Comparison of ENCODE assay signal across 10 cellular contexts in the genomic region with DNA sequence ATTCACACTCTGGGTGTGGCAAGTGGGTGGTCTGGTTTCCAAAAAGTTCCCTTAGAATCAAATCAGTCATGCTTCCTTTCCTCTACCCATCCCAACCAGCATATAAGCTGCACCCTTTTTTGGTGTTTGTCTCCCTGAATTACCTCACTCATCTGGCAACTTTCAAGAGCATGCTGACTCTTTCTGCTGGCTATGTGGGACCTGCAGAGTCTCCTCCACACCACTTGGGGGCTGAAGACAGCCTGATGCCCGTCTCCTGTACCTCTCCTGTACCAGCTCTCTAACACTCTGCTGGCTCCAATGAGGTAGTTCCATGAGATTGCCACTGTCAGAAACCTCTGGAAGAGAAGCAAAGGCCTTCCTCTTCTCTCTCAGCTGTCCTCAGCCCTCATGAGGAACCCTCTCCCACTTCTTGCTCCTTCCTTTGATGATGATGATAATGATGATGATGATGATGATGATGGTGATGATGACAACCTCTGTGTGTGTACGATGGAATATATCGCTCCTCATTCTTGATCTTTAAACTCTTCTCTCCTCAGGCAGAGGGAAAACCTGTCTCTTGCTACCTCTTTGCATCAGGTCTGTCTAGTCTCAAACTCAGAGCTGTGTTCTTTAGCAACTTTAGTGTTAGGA.
A peak's percentile ranks its signal among the peaks of the same experiment; 100 is the strongest.
DNase-seq lines count a peak whose midpoint lies in the region; ATAC-seq and TF ChIP-seq lines count a peak whose summit lies in the region.
"Had no signal": no experiment of that assay in that cellular context is flagged by ENCODE, and none has a peak within 500 bp of the region (broad histone marks: within the 10 kb centered on the region; RNA-seq: fewer than 3 reads in every experiment).

No MANE protein-coding gene starts in this region.

- no peaks in the 10 kb centered on the region for H3K79me1 ChIP-seq in mesendoderm (ENCODE audit: low read length)

- no peak overlapping the region for H3K27ac Mint-ChIP-seq in WTC11

- no peak overlapping the region for H2AK5ac ChIP-seq in mesendoderm (ENCODE audit: low read length)

- H3K36me3 ChIP-seq in mesendoderm (ENCODE audit: control insufficient read depth, insufficient read depth, low read length) = no peaks in the 10 kb centered on the region

- TF ChIP-seq CTCF in GM12874 (IDR thresholded peaks at IDR 0.05; ENCODE audit: insufficient read depth, low read depth, low read length) (peak; percentile 53; the same call in 1 of the 2 replicates), WTC11 (IDR thresholded peaks at IDR 0.05) (no peak)

- CTCF ChIA-PET in WTC11 (lab: Charles Lee) = interaction anchor here (0.8 to 1.0 kb wide), 2 partner anchors 35 to 55 kb away, joined by 3 to 4 read pairs; no protein-coding TSS in a partner anchor

- no peaks in the 10 kb centered on the region for H3K27me3 ChIP-seq in mesendoderm (ENCODE audit: insufficient read depth, low read length, poor library complexity)

- no peak overlapping the region for H3K4me3 Mint-ChIP-seq in WTC11

- H3K56ac ChIP-seq in mesendoderm (ENCODE audit: low read length) = no peak overlapping the region

- peaks cover 8% of the 10 kb centered on the region for H3K9me3 Mint-ChIP-seq in WTC11

- H3K27me3 Mint-ChIP-seq in WTC11 (ENCODE audit: low read depth) = no peaks in the 10 kb centered on the region

- H3K79me2 ChIP-seq in mesendoderm (ENCODE audit: control insufficient read depth, insufficient read depth, low read length) = no peaks in the 10 kb centered on the region

- no peak overlapping the region for H3K4me2 ChIP-seq in mesendoderm (ENCODE audit: low read length)

- no peak overlapping the region for H3K18ac ChIP-seq in mesendoderm (ENCODE audit: low read length)

- H3K9ac ChIP-seq in mesendoderm (ENCODE audit: low read length) = no peak overlapping the region

- peaks cover 3% of the 10 kb centered on the region for H3K36me3 Mint-ChIP-seq in WTC11

- ATAC-seq in WTC11 (peak; percentile 71), GM18909 (IDR thresholded peaks at IDR 0.05; ENCODE audit: poor library complexity, unreplicated experiment) (no peak), sciatic nerve (no peak)

- H4K8ac ChIP-seq in mesendoderm (ENCODE audit: low read depth, low read length) = no peak overlapping the region

- POLR2A ChIA-PET in WTC11 (lab: Charles Lee) = no interaction called here

- H3K27ac ChIP-seq in mesendoderm (ENCODE audit: low read depth, low read length) = no peak overlapping the region

- WGBS in mesendoderm (ENCODE audit: extremely low coverage, insufficient coverage, low lambda C conversion rate) = no CpG with 5 or more reads among the region's 3 CpGs

- H3K4me1 ChIP-seq in mesendoderm (ENCODE audit: control insufficient read depth, low read depth, low read length) = no peaks in the 10 kb centered on the region

- H3K4me3 ChIP-seq in mesendoderm (ENCODE audit: low read length) = no peak overlapping the region

- H3K4ac ChIP-seq in mesendoderm (ENCODE audit: low read depth, low read length) = no peak overlapping the region

- no peak overlapping the region for H2BK15ac ChIP-seq in mesendoderm (replicated peaks; ENCODE audit: low read depth)

- H2BK5ac ChIP-seq in mesendoderm (ENCODE audit: low read length) = no peak overlapping the region

- DNase-seq in HT1080 (ENCODE audit: low read depth) (peak; percentile 41), WTC11 (ENCODE audit: low spot score) (no peak), mesendoderm (peak; percentile 61), NCI-H1694 (lab: John Stamatoyannopoulos, UW) (no peak), sciatic nerve (ENCODE audit: low spot score) (no peak), GM19238 (ENCODE audit: insufficient read length, low spot score) (no peak)
- DNase-seq: foreskin melanocyte, NCI-H146 had no signal

- H2BK120ac ChIP-seq in mesendoderm (ENCODE audit: low read depth, low read length) = no peak overlapping the region

- H3K23ac ChIP-seq in mesendoderm (ENCODE audit: low read length) = no peak overlapping the region

- H3K4me1 Mint-ChIP-seq in WTC11 = peaks cover 18% of the 10 kb centered on the region

- intact Hi-C loops in sciatic nerve (cut with DNase I) = no loop called here

- H4K5ac ChIP-seq in mesendoderm (ENCODE audit: low read length) = no peak overlapping the region

TF ChIP-seq in WTC11, 78 proteins besides CTCF, POLR2A, EP300 and RAD21 (continues in another document):
- TF ChIP-seq PRRX2 (CRISPR knock-in tag; IDR thresholded peaks at IDR 0.05) (no peak), ZNF121 (CRISPR knock-in tag; IDR thresholded peaks at IDR 0.05) (no peak), TP53 (CRISPR knock-in tag; IDR thresholded peaks at IDR 0.05) (no peak), ZNF138 (CRISPR knock-in tag; conservative IDR thresholded peaks at IDR 0.05) (no peak)
- TF ChIP-seq, protein P1, sequence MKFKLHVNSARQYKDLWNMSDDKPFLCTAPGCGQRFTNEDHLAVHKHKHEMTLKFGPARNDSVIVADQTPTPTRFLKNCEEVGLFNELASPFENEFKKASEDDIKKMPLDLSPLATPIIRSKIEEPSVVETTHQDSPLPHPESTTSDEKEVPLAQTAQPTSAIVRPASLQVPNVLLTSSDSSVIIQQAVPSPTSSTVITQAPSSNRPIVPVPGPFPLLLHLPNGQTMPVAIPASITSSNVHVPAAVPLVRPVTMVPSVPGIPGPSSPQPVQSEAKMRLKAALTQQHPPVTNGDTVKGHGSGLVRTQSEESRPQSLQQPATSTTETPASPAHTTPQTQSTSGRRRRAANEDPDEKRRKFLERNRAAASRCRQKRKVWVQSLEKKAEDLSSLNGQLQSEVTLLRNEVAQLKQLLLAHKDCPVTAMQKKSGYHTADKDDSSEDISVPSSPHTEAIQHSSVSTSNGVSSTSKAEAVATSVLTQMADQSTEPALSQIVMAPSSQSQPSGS (CRISPR knock-in tag; IDR thresholded peaks at IDR 0.05; ENCODE audit: borderline replicate concordance, low read depth) = no peak
- TF ChIP-seq, protein P2, sequence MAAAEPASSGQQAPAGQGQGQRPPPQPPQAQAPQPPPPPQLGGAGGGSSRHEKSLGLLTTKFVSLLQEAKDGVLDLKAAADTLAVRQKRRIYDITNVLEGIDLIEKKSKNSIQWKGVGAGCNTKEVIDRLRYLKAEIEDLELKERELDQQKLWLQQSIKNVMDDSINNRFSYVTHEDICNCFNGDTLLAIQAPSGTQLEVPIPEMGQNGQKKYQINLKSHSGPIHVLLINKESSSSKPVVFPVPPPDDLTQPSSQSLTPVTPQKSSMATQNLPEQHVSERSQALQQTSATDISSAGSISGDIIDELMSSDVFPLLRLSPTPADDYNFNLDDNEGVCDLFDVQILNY (CRISPR knock-in tag; IDR thresholded peaks at IDR 0.05) = no peak
- TF ChIP-seq, protein P3, sequence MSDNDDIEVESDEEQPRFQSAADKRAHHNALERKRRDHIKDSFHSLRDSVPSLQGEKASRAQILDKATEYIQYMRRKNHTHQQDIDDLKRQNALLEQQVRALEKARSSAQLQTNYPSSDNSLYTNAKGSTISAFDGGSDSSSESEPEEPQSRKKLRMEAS (CRISPR knock-in tag; IDR thresholded peaks at IDR 0.05) = no peak
- TF ChIP-seq, protein P4, sequence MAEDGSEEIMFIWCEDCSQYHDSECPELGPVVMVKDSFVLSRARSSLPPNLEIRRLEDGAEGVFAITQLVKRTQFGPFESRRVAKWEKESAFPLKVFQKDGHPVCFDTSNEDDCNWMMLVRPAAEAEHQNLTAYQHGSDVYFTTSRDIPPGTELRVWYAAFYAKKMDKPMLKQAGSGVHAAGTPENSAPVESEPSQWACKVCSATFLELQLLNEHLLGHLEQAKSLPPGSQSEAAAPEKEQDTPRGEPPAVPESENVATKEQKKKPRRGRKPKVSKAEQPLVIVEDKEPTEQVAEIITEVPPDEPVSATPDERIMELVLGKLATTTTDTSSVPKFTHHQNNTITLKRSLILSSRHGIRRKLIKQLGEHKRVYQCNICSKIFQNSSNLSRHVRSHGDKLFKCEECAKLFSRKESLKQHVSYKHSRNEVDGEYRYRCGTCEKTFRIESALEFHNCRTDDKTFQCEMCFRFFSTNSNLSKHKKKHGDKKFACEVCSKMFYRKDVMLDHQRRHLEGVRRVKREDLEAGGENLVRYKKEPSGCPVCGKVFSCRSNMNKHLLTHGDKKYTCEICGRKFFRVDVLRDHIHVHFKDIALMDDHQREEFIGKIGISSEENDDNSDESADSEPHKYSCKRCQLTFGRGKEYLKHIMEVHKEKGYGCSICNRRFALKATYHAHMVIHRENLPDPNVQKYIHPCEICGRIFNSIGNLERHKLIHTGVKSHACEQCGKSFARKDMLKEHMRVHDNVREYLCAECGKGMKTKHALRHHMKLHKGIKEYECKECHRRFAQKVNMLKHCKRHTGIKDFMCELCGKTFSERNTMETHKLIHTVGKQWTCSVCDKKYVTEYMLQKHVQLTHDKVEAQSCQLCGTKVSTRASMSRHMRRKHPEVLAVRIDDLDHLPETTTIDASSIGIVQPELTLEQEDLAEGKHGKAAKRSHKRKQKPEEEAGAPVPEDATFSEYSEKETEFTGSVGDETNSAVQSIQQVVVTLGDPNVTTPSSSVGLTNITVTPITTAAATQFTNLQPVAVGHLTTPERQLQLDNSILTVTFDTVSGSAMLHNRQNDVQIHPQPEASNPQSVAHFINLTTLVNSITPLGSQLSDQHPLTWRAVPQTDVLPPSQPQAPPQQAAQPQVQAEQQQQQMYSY (CRISPR knock-in tag; IDR thresholded peaks at IDR 0.05) = no peak
- TF ChIP-seq, protein P5, sequence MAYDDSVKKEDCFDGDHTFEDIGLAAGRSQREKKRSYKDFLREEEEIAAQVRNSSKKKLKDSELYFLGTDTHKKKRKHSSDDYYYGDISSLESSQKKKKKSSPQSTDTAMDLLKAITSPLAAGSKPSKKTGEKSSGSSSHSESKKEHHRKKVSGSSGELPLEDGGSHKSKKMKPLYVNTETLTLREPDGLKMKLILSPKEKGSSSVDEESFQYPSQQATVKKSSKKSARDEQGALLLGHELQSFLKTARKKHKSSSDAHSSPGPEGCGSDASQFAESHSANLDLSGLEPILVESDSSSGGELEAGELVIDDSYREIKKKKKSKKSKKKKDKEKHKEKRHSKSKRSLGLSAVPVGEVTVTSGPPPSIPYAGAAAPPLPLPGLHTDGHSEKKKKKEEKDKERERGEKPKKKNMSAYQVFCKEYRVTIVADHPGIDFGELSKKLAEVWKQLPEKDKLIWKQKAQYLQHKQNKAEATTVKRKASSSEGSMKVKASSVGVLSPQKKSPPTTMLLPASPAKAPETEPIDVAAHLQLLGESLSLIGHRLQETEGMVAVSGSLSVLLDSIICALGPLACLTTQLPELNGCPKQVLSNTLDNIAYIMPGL (CRISPR knock-in tag; IDR thresholded peaks at IDR 0.05) = no peak
- TF ChIP-seq, protein P6, sequence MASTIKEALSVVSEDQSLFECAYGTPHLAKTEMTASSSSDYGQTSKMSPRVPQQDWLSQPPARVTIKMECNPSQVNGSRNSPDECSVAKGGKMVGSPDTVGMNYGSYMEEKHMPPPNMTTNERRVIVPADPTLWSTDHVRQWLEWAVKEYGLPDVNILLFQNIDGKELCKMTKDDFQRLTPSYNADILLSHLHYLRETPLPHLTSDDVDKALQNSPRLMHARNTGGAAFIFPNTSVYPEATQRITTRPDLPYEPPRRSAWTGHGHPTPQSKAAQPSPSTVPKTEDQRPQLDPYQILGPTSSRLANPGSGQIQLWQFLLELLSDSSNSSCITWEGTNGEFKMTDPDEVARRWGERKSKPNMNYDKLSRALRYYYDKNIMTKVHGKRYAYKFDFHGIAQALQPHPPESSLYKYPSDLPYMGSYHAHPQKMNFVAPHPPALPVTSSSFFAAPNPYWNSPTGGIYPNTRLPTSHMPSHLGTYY (CRISPR knock-in tag; IDR thresholded peaks at IDR 0.05) = no peak

Comparison
In these comparisons a context has a peak if more than half of its experiments do, and no peak if none do; other contexts are left out.
1. DNase-seq: peak in HT1080 (single experiment) and mesendoderm (single experiment); none in WTC11 (single experiment), NCI-H1694 (single experiment), sciatic nerve (single experiment) and GM19238 (single experiment).